1 cellular context compared by ENCODE assay signal in genomic region chr6:37302086-37302686, GRCh38.
TF ChIP-seq lines count a peak whose summit lies in the region.

No MANE protein-coding gene starts in this region.

TF ChIP-seq in K562, 482 proteins besides CTCF, POLR2A, EP300 and RAD21 (continued from another document and continues in another):
- TF ChIP-seq ATF3 (IDR thresholded peaks at IDR 0.05) (peak; percentile 75), ATF3 (CRISPR knock-in tag; conservative IDR thresholded peaks at IDR 0.05) (no peak), SNRNP70 (optimal IDR thresholded peaks at IDR 0.05; ENCODE audit: low read depth, low read length) (no peak), NR2C1 (IDR thresholded peaks at IDR 0.05) (peak; percentile 72; the same call in 1 of the 2 replicates), NR2C1 (tag; IDR thresholded peaks at IDR 0.05) (peak; percentile 90), ZNF263 (CRISPR knock-in tag; IDR thresholded peaks at IDR 0.05; ENCODE audit: borderline replicate concordance) (no peak; the same call in 1 of the 2 replicates), CC2D1A (IDR thresholded peaks at IDR 0.05) (peak; percentile 99), SUPT5H (IDR thresholded peaks at IDR 0.05) (no peak), FOS (IDR thresholded peaks at IDR 0.05; ENCODE audit: extremely low read depth, insufficient read length) (no peak), ZBTB7A (IDR thresholded peaks at IDR 0.05; ENCODE audit: borderline replicate concordance, control insufficient read depth, low read depth, low read length) (peak; percentile 79), STAG1 (CRISPR knock-in tag; IDR thresholded peaks at IDR 0.05; ENCODE audit: borderline replicate concordance) (no peak), ZBTB17 (CRISPR knock-in tag; IDR thresholded peaks at IDR 0.05) (peak; percentile 90), ZNF609 (CRISPR knock-in tag; IDR thresholded peaks at IDR 0.05; ENCODE audit: borderline replicate concordance) (peak; percentile 80; the same call in 1 of the 2 replicates), ETS1 (conservative IDR thresholded peaks at IDR 0.05; ENCODE audit: control insufficient read depth, low read depth, low read length) (peak; percentile 89; the same call in 1 of the 2 replicates), ZNF12 (CRISPR knock-in tag; IDR thresholded peaks at IDR 0.05) (no peak), SAP30 (IDR thresholded peaks at IDR 0.05; ENCODE audit: borderline replicate concordance, insufficient read depth, low read depth, low read length, poor library complexity, severe bottlenecking) (no peak), CHD4 (IDR thresholded peaks at IDR 0.05; ENCODE audit: insufficient read depth, insufficient replicate concordance, low read depth, low read length, poor library complexity, severe bottlenecking) (no peak), BACH1 (tag; IDR thresholded peaks at IDR 0.05) (peak; percentile 83), SAFB2 (IDR thresholded peaks at IDR 0.05; ENCODE audit: borderline replicate concordance, low read depth, low read length, severe bottlenecking) (no peak), PML (IDR thresholded peaks at IDR 0.05; ENCODE audit: low read length) (peak; percentile 100), BCLAF1 (IDR thresholded peaks at IDR 0.05; ENCODE audit: borderline replicate concordance in 1 of 2, control insufficient read depth in 1 of 2, low read depth in 2 of 2, low read length in 1 of 2) (no peak), ELF2 (CRISPR knock-in tag; IDR thresholded peaks at IDR 0.05) (0 out of 2 replicates have a peak, but pooled peaks have one; percentile 65), SNAPC5 (CRISPR knock-in tag; IDR thresholded peaks at IDR 0.05) (no peak), HMG20A (CRISPR knock-in tag; conservative IDR thresholded peaks at IDR 0.05) (peak; percentile 59; the same call in 1 of the 2 replicates), NFYB (IDR thresholded peaks at IDR 0.05; ENCODE audit: extremely low read depth, insufficient read length) (no peak), ETV6 (IDR thresholded peaks at IDR 0.05; ENCODE audit: borderline replicate concordance in 1 of 2, low read depth in 2 of 2, low read length in 1 of 2) (peak in 1 of 2 experiments; percentile 93; a peak in 1 of 4 replicates), ETV6 (CRISPR knock-in tag; IDR thresholded peaks at IDR 0.05; ENCODE audit: borderline replicate concordance) (no peak), HLTF (IDR thresholded peaks at IDR 0.05) (peak; percentile 98), ADNP (tag; IDR thresholded peaks at IDR 0.05) (peak; percentile 95), RUNX1 (IDR thresholded peaks at IDR 0.05; ENCODE audit: low read depth) (peak; percentile 97), ILK (tag; IDR thresholded peaks at IDR 0.05; ENCODE audit: borderline replicate concordance, low read depth) (peak; percentile 47; the same call in 1 of the 2 replicates), L3MBTL2 (IDR thresholded peaks at IDR 0.05) (no peak), LCOR (CRISPR knock-in tag; IDR thresholded peaks at IDR 0.05) (no peak; the same call in 1 of the 2 replicates), MTA2 (IDR thresholded peaks at IDR 0.05; ENCODE audit: low read depth) (peak; percentile 100), NFATC3 (IDR thresholded peaks at IDR 0.05) (peak; percentile 93), ZBTB5 (IDR thresholded peaks at IDR 0.05) (no peak), REST (CRISPR knock-in tag; IDR thresholded peaks at IDR 0.05; ENCODE audit: low read depth) (no peak), ZNF79 (CRISPR knock-in tag; IDR thresholded peaks at IDR 0.05; ENCODE audit: low read depth) (peak; percentile 79; the same call in 1 of the 2 replicates), ZFPM2 (CRISPR knock-in tag; IDR thresholded peaks at IDR 0.05) (0 out of 2 replicates have a peak, but pooled peaks have one; percentile 37), E2F4 (CRISPR knock-in tag; IDR thresholded peaks at IDR 0.05; ENCODE audit: low read depth) (no peak), FOXA1 (IDR thresholded peaks at IDR 0.05; ENCODE audit: borderline replicate concordance) (no peak), POLR2G (IDR thresholded peaks at IDR 0.05; ENCODE audit: low read depth, low read length) (no peak), NCOA6 (IDR thresholded peaks at IDR 0.05) (no peak), ZNF695 (CRISPR knock-in tag; IDR thresholded peaks at IDR 0.05) (peak; percentile 62; the same call in 1 of the 2 replicates), PHB (CRISPR knock-in tag; IDR thresholded peaks at IDR 0.05) (no peak), ZFX (CRISPR knock-in tag; IDR thresholded peaks at IDR 0.05) (no peak), ZFP91 (CRISPR knock-in tag; IDR thresholded peaks at IDR 0.05) (no peak), ZNF778 (CRISPR knock-in tag; IDR thresholded peaks at IDR 0.05) (no peak), MEF2D (tag; conservative IDR thresholded peaks at IDR 0.05; ENCODE audit: low read depth) (peak; percentile 90)
